8 cellular contexts compared by ENCODE assay signal in the genomic region with DNA sequence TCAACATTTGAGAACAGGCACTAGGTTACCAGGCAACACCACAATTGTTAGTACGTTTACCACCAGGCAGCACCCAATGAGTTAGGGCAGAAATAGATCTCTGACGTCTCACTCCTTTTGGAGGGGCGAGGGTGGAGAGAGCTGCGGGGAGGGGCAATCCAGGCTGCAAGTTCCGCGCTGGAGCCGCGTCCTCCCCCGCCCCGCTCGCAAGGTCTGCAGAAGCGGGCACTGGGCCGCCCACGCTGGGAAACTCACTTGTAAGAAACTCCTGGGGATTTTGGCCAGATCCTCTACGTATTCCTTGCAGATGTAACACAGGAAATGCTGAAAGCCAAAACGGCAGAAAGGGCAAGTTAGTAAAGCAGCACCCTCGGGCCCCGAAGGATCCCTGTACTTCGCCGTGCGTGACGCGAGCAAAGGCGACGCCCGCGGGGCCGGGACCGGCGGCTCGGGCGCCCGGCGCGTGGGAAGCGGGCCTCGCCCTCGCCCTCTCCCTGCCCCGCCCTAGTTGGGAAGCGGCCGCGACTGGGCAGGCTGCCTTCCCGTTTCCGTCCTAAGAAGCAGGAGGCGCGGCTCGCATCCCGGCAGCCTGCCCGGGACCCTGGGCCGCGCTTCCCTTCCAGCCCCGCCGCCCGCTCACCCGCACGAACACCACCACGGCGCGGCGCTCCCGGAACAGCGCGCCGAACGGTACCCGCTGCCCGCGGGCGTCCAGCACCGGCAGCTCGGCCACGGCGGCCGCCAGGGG. TPM values are rescaled to one million over a fixed set of nuclear protein-coding genes. Genes with fewer than 3 reads are reported as not detected.
A peak's percentile ranks its signal among the peaks of the same experiment; 100 is the strongest.
DNase-seq lines count a peak whose midpoint lies in the region; ATAC-seq and TF ChIP-seq lines count a peak whose summit lies in the region.

No MANE protein-coding gene starts in this region.

- peak overlapping the region; percentile 82 to 85 for H3K27ac Mint-ChIP-seq in activated naive CD4-positive, alpha-beta T cell treated with anti-CD3 and anti-CD28 coated beads, Interleukin-2, amount 50 U/mL, for 72 hours

- no peaks in the 10 kb centered on the region for H3K9me3 Mint-ChIP-seq in activated naive CD4-positive, alpha-beta T cell treated with anti-CD3 and anti-CD28 coated beads, Interleukin-2, amount 50 U/mL, for 72 hours

- DNase-seq in D341Med (ENCODE audit: low spot score) (peak; percentile 86), SK-N-DZ (ENCODE audit: low spot score) (peak; percentile 23), glomerular visceral epithelial cell (ENCODE audit: extremely low spot score) (peak; percentile 78), occipital lobe (lab: John Stamatoyannopoulos, UW) (peak; percentile 75), superior temporal gyrus (ENCODE audit: extremely low spot score) (peak; percentile 68)
- peak; percentile 52 to 68 for DNase-seq in activated naive CD4-positive, alpha-beta T cell treated with anti-CD3 and anti-CD28 coated beads, Interleukin-2, amount 50 U/mL, for 72 hours (ENCODE audit: low spot score in 2 of 2)

- ATAC-seq in GM21619 (IDR thresholded peaks at IDR 0.05; ENCODE audit: unreplicated experiment): peak; percentile 46
- peak; percentile 62 to 71 for ATAC-seq in activated naive CD4-positive, alpha-beta T cell treated with anti-CD3 and anti-CD28 coated beads, Interleukin-2, amount 50 U/mL, for 72 hours

- H3K36me3 Mint-ChIP-seq in activated naive CD4-positive, alpha-beta T cell treated with anti-CD3 and anti-CD28 coated beads, Interleukin-2, amount 50 U/mL, for 72 hours: no peaks in the 10 kb centered on the region

- TF ChIP-seq CTCF in LNCAP (IDR thresholded peaks at IDR 0.05): peak; percentile 35

RNA-seq across cellular contexts. Expression of a gene that starts 0.5 kb away (rescaled TPM):
- 1.4 and 2.5 TPM in 2 replicates for polyA plus RNA-seq in SK-N-DZ (2014; cell fraction: cytosol; rRNA removed)
- polyA plus RNA-seq in SK-N-DZ (2014; cell fraction: nucleus; rRNA removed): 0.77 and 0.90 TPM in 2 replicates
- total RNA-seq in activated naive CD4-positive, alpha-beta T cell treated with anti-CD3 and anti-CD28 coated beads, Interleukin-2, amount 50 U/mL, for 72 hours: 1 to 10 TPM; 5.6 to 7.8 TPM
- total RNA-seq in occipital lobe: 5.1 TPM

RNA-seq across cellular contexts. Expression of a gene that starts 35.0 kb away (rescaled TPM):
- polyA plus RNA-seq in SK-N-DZ (2014; cell fraction: cytosol; rRNA removed): 6.6 and 6.7 TPM in 2 replicates
- 6.7 and 7.0 TPM in 2 replicates for polyA plus RNA-seq in SK-N-DZ (2014; cell fraction: nucleus; rRNA removed)
- 1 to 10 TPM; 1.5 to 2.6 TPM for total RNA-seq in activated naive CD4-positive, alpha-beta T cell treated with anti-CD3 and anti-CD28 coated beads, Interleukin-2, amount 50 U/mL, for 72 hours
- total RNA-seq in occipital lobe: 25.3 TPM

Comparison
In these comparisons a context has a peak if more than half of its experiments do, and no peak if none do; other contexts are left out.
1. Peak in every context shown above with its lines: DNase-seq and ATAC-seq.
2. DNase-seq: peak in every context shown above with its lines; median percentile 86 in D341Med; 78 in glomerular visceral epithelial cell; 75 in occipital lobe; 68 in superior temporal gyrus; 60 in activated naive CD4-positive, alpha-beta T cell treated with anti-CD3 and anti-CD28 coated beads, Interleukin-2, amount 50 U/mL, for 72 hours; 23 in SK-N-DZ.